Comparison of ENCODE assay signal across 1 cellular context in the genomic region with DNA sequence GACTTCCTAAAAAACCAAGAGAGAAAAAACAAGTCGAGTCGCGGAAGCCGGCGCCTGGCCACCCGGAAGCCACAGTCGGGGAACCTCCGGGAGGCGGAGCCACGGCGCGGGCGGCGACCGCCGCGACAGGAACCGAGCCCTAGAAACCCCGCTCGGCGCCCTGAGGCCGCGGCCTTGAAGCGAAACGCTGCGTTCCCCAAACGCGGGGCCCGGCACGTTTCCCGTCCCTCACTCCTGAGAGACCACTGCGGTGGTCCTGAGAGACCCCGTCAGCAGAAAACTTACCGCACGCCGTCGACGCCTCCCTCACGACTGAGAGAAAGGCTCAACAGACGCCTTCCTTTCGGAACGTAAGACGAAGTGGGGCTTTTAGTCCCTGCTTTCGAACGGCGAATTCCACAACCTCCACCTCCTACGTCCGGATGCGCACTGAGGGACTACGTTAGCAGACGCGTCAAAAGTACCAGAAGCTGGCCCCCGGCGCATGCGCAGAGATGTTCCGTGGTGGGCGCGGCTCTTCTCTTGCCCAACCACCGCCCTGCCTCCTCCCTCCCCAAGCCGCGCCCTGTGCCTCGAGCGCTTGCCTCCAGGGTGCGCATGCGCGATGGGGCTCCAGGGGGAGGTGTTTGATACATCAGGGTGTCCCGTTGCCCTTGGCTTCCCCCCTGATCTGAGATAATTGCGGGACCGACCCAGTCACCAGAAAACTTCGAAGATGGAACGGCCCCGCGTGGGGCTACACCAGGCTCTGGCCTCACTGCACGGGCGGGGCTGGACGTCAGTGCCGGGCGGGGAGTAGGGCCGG.
A peak's percentile ranks its signal among the peaks of the same experiment; 100 is the strongest.
TF ChIP-seq lines count a peak whose summit lies in the region.

A gene with protein sequence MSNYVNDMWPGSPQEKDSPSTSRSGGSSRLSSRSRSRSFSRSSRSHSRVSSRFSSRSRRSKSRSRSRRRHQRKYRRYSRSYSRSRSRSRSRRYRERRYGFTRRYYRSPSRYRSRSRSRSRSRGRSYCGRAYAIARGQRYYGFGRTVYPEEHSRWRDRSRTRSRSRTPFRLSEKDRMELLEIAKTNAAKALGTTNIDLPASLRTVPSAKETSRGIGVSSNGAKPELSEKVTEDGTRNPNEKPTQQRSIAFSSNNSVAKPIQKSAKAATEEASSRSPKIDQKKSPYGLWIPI (minus strand): TSS at position 431 of the 805 bp plus-strand sequence. CDS start 491 bp downstream, outside the sequence.

TF ChIP-seq in HepG2, 621 proteins besides CTCF, POLR2A, EP300 and RAD21 (continued from another document and continues in another):
- TF ChIP-seq, protein P1, sequence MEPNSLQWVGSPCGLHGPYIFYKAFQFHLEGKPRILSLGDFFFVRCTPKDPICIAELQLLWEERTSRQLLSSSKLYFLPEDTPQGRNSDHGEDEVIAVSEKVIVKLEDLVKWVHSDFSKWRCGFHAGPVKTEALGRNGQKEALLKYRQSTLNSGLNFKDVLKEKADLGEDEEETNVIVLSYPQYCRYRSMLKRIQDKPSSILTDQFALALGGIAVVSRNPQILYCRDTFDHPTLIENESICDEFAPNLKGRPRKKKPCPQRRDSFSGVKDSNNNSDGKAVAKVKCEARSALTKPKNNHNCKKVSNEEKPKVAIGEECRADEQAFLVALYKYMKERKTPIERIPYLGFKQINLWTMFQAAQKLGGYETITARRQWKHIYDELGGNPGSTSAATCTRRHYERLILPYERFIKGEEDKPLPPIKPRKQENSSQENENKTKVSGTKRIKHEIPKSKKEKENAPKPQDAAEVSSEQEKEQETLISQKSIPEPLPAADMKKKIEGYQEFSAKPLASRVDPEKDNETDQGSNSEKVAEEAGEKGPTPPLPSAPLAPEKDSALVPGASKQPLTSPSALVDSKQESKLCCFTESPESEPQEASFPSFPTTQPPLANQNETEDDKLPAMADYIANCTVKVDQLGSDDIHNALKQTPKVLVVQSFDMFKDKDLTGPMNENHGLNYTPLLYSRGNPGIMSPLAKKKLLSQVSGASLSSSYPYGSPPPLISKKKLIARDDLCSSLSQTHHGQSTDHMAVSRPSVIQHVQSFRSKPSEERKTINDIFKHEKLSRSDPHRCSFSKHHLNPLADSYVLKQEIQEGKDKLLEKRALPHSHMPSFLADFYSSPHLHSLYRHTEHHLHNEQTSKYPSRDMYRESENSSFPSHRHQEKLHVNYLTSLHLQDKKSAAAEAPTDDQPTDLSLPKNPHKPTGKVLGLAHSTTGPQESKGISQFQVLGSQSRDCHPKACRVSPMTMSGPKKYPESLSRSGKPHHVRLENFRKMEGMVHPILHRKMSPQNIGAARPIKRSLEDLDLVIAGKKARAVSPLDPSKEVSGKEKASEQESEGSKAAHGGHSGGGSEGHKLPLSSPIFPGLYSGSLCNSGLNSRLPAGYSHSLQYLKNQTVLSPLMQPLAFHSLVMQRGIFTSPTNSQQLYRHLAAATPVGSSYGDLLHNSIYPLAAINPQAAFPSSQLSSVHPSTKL (CRISPR knock-in tag; IDR thresholded peaks at IDR 0.05): no peak; the same call in 1 of the 2 replicates
- TF ChIP-seq TGIF2 (CRISPR knock-in tag; IDR thresholded peaks at IDR 0.05): peak; percentile 80; the same call in 1 of the 2 replicates
- TF ChIP-seq ZNF781 (CRISPR knock-in tag; IDR thresholded peaks at IDR 0.05; ENCODE audit: borderline replicate concordance, not compliant biosample characterization): peak; percentile 64
- TF ChIP-seq ZBTB21 (CRISPR knock-in tag; IDR thresholded peaks at IDR 0.05): peak; percentile 46
- TF ChIP-seq NFE2 (CRISPR knock-in tag; IDR thresholded peaks at IDR 0.05): no peak
- no peak for TF ChIP-seq MTA1 (CRISPR knock-in tag; IDR thresholded peaks at IDR 0.05; ENCODE audit: borderline replicate concordance)
- TF ChIP-seq, protein P2, sequence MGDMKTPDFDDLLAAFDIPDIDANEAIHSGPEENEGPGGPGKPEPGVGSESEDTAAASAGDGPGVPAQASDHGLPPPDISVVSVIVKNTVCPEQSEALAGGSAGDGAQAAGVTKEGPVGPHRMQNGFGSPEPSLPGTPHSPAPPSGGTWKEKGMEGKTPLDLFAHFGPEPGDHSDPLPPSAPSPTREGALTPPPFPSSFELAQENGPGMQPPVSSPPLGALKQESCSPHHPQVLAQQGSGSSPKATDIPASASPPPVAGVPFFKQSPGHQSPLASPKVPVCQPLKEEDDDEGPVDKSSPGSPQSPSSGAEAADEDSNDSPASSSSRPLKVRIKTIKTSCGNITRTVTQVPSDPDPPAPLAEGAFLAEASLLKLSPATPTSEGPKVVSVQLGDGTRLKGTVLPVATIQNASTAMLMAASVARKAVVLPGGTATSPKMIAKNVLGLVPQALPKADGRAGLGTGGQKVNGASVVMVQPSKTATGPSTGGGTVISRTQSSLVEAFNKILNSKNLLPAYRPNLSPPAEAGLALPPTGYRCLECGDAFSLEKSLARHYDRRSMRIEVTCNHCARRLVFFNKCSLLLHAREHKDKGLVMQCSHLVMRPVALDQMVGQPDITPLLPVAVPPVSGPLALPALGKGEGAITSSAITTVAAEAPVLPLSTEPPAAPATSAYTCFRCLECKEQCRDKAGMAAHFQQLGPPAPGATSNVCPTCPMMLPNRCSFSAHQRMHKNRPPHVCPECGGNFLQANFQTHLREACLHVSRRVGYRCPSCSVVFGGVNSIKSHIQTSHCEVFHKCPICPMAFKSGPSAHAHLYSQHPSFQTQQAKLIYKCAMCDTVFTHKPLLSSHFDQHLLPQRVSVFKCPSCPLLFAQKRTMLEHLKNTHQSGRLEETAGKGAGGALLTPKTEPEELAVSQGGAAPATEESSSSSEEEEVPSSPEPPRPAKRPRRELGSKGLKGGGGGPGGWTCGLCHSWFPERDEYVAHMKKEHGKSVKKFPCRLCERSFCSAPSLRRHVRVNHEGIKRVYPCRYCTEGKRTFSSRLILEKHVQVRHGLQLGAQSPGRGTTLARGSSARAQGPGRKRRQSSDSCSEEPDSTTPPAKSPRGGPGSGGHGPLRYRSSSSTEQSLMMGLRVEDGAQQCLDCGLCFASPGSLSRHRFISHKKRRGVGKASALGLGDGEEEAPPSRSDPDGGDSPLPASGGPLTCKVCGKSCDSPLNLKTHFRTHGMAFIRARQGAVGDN (CRISPR knock-in tag; IDR thresholded peaks at IDR 0.05): peak; percentile 80
- peak; percentile 88; the same call in 1 of the 2 replicates for TF ChIP-seq MXD4 (CRISPR knock-in tag; IDR thresholded peaks at IDR 0.05)
- TF ChIP-seq, protein P3, sequence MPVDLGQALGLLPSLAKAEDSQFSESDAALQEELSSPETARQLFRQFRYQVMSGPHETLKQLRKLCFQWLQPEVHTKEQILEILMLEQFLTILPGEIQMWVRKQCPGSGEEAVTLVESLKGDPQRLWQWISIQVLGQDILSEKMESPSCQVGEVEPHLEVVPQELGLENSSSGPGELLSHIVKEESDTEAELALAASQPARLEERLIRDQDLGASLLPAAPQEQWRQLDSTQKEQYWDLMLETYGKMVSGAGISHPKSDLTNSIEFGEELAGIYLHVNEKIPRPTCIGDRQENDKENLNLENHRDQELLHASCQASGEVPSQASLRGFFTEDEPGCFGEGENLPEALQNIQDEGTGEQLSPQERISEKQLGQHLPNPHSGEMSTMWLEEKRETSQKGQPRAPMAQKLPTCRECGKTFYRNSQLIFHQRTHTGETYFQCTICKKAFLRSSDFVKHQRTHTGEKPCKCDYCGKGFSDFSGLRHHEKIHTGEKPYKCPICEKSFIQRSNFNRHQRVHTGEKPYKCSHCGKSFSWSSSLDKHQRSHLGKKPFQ (CRISPR knock-in tag; IDR thresholded peaks at IDR 0.05; ENCODE audit: insufficient replicate concordance): peak; percentile 69
- TF ChIP-seq, protein P4, sequence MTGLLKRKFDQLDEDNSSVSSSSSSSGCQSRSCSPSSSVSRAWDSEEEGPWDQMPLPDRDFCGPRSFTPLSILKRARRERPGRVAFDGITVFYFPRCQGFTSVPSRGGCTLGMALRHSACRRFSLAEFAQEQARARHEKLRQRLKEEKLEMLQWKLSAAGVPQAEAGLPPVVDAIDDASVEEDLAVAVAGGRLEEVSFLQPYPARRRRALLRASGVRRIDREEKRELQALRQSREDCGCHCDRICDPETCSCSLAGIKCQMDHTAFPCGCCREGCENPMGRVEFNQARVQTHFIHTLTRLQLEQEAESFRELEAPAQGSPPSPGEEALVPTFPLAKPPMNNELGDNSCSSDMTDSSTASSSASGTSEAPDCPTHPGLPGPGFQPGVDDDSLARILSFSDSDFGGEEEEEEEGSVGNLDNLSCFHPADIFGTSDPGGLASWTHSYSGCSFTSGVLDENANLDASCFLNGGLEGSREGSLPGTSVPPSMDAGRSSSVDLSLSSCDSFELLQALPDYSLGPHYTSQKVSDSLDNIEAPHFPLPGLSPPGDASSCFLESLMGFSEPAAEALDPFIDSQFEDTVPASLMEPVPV (CRISPR knock-in tag; IDR thresholded peaks at IDR 0.05): peak; percentile 97
- TF ChIP-seq, protein P5, sequence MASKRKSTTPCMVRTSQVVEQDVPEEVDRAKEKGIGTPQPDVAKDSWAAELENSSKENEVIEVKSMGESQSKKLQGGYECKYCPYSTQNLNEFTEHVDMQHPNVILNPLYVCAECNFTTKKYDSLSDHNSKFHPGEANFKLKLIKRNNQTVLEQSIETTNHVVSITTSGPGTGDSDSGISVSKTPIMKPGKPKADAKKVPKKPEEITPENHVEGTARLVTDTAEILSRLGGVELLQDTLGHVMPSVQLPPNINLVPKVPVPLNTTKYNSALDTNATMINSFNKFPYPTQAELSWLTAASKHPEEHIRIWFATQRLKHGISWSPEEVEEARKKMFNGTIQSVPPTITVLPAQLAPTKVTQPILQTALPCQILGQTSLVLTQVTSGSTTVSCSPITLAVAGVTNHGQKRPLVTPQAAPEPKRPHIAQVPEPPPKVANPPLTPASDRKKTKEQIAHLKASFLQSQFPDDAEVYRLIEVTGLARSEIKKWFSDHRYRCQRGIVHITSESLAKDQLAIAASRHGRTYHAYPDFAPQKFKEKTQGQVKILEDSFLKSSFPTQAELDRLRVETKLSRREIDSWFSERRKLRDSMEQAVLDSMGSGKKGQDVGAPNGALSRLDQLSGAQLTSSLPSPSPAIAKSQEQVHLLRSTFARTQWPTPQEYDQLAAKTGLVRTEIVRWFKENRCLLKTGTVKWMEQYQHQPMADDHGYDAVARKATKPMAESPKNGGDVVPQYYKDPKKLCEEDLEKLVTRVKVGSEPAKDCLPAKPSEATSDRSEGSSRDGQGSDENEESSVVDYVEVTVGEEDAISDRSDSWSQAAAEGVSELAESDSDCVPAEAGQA (IDR thresholded peaks at IDR 0.05; ENCODE audit: low read depth): no peak; the same call in 1 of the 2 replicates
- TF ChIP-seq, protein P5 (CRISPR knock-in tag; IDR thresholded peaks at IDR 0.05; ENCODE audit: borderline replicate concordance): no peak
- peak; percentile 71; the same call in 1 of the 2 replicates for TF ChIP-seq SP140L (CRISPR knock-in tag; IDR thresholded peaks at IDR 0.05; ENCODE audit: borderline replicate concordance)
- TF ChIP-seq EZH2 (conservative IDR thresholded peaks at IDR 0.05; ENCODE audit: low read depth, low read length): no peak
- TF ChIP-seq ZNF589 (CRISPR knock-in tag; conservative IDR thresholded peaks at IDR 0.05): peak; percentile 91
- TF ChIP-seq, protein P6, sequence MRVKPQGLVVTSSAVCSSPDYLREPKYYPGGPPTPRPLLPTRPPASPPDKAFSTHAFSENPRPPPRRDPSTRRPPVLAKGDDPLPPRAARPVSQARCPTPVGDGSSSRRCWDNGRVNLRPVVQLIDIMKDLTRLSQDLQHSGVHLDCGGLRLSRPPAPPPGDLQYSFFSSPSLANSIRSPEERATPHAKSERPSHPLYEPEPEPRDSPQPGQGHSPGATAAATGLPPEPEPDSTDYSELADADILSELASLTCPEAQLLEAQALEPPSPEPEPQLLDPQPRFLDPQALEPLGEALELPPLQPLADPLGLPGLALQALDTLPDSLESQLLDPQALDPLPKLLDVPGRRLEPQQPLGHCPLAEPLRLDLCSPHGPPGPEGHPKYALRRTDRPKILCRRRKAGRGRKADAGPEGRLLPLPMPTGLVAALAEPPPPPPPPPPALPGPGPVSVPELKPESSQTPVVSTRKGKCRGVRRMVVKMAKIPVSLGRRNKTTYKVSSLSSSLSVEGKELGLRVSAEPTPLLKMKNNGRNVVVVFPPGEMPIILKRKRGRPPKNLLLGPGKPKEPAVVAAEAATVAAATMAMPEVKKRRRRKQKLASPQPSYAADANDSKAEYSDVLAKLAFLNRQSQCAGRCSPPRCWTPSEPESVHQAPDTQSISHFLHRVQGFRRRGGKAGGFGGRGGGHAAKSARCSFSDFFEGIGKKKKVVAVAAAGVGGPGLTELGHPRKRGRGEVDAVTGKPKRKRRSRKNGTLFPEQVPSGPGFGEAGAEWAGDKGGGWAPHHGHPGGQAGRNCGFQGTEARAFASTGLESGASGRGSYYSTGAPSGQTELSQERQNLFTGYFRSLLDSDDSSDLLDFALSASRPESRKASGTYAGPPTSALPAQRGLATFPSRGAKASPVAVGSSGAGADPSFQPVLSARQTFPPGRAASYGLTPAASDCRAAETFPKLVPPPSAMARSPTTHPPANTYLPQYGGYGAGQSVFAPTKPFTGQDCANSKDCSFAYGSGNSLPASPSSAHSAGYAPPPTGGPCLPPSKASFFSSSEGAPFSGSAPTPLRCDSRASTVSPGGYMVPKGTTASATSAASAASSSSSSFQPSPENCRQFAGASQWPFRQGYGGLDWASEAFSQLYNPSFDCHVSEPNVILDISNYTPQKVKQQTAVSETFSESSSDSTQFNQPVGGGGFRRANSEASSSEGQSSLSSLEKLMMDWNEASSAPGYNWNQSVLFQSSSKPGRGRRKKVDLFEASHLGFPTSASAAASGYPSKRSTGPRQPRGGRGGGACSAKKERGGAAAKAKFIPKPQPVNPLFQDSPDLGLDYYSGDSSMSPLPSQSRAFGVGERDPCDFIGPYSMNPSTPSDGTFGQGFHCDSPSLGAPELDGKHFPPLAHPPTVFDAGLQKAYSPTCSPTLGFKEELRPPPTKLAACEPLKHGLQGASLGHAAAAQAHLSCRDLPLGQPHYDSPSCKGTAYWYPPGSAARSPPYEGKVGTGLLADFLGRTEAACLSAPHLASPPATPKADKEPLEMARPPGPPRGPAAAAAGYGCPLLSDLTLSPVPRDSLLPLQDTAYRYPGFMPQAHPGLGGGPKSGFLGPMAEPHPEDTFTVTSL (CRISPR knock-in tag; IDR thresholded peaks at IDR 0.05; ENCODE audit: borderline replicate concordance): 0 out of 2 replicates have a peak, but pooled peaks have one; percentile 27
- TF ChIP-seq ZNF333 (CRISPR knock-in tag; IDR thresholded peaks at IDR 0.05; ENCODE audit: borderline replicate concordance): peak; percentile 19; the same call in 1 of the 2 replicates
- TF ChIP-seq DR1 (CRISPR knock-in tag; IDR thresholded peaks at IDR 0.05): peak; percentile 97
- peak; percentile 90 for TF ChIP-seq DMAP1 (CRISPR knock-in tag; IDR thresholded peaks at IDR 0.05)
- TF ChIP-seq HES4 (CRISPR knock-in tag; IDR thresholded peaks at IDR 0.05; ENCODE audit: borderline replicate concordance): peak; percentile 68; the same call in 1 of the 2 replicates
